ENCODE assay signal across 25 cellular contexts in the genomic region with DNA sequence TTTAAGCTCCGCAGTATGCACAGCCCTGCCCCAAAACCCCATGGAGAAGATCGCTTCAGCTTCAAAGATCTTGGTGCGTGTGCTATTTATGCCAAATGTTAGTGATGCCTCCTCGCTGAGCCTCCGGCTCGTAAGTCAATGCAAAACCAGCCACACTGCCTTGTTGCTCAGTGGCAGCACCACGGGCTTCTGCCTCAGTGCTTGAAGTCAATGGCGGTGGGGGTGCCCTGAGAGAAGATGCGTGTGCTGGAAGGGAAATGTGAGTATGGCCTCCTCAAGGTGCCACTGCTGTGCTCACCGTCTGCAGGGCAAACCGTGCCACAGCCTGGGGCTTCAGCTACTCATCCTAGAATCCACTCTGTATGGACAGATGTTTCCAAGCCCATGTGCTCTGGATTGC.
DNase-seq lines count a peak whose midpoint lies in the region; ATAC-seq, FAIRE-seq and TF ChIP-seq lines count a peak whose summit lies in the region.
"Had no signal": no experiment of that assay in that cellular context is flagged by ENCODE, and none has a peak within 500 bp of the region (broad histone marks: within the 10 kb centered on the region; RNA-seq: fewer than 3 reads in every experiment).

No MANE protein-coding gene starts in this region.

- H3K27me3 Mint-ChIP-seq in T-helper 2 cell treated with Interferon-gamma antibody and Interleukin-4, amounts not matched to agents 5 μg/mL and 100 μg/mL, for 36 hours (ENCODE audit: low read depth): no peaks in the 10 kb centered on the region
- H3K27me3 Mint-ChIP-seq in naive B cell: no peaks in the 10 kb centered on the region
- H3K27me3 Mint-ChIP-seq: activated B cell treated with CpG ODN at 0.5 μM for 24 hours; central memory CD8-positive, alpha-beta T cell had no signal

- TF ChIP-seq POLR2A in HepG2 (IDR thresholded peaks at IDR 0.05; ENCODE audit: insufficient read depth in 1 of 2, low read depth in 2 of 2, low read length in 2 of 2): no peak

- no peak overlapping the region for H3K9ac ChIP-seq in liver (ENCODE audit: low read depth in 1 of 2, low read length in 2 of 2)
- no peak overlapping the region for H3K9ac ChIP-seq in HepG2 (ENCODE audit: insufficient read depth, low read depth, low read length)
- H3K9ac ChIP-seq: SK-N-SH had no signal

- DNase-seq in T-helper 2 cell treated with Interferon-gamma antibody and Interleukin-4, amounts not matched to agents 5 μg/mL and 100 μg/mL, for 36 hours (ENCODE audit: low spot score): no peak
- DNase-seq in T-helper 2 cell: no peak
- no peak for DNase-seq in HepG2 (ENCODE audit: low spot score)
- no peak for DNase-seq in naive B cell
- no peak for DNase-seq in NCI-H2029 (lab: John Stamatoyannopoulos, UW)
- no peak for DNase-seq in NCI-H1417 (lab: John Stamatoyannopoulos, UW)
- DNase-seq in EL: no peak
- DNase-seq: 8988T; activated B cell treated with CpG ODN at 0.5 μM for 24 hours; dermis blood vessel endothelial cell; GOT3; mammary epithelial cell; NCI-H187 treated with DMSO at 0.1 percent for 48 hours; NCI-H524 treated with DMSO at 0.1 percent for 48 hours; right lobe of liver; SK-N-SH; stimulated activated CD4-positive, alpha-beta T cell treated with anti-CD3 and anti-CD28 coated beads, Interleukin-12 subunit alpha, Interleukin-12 subunit beta, amount 100 ng/mL, for 4 hours; stimulated activated CD4-positive, alpha-beta T cell treated with anti-CD3 and anti-CD28 coated beads, Interleukin-4, amount 100 ng/mL, for 1 hour; stimulated activated naive CD4-positive, alpha-beta T cell; T1000; testis had no signal

- H3K9me3 Mint-ChIP-seq in T-helper 2 cell treated with Interferon-gamma antibody and Interleukin-4, amounts not matched to agents 5 μg/mL and 100 μg/mL, for 36 hours: no peaks in the 10 kb centered on the region
- H3K9me3 Mint-ChIP-seq in naive B cell: no peaks in the 10 kb centered on the region
- H3K9me3 Mint-ChIP-seq: activated B cell treated with CpG ODN at 0.5 μM for 24 hours; central memory CD8-positive, alpha-beta T cell had no signal

- intact Hi-C loops in HepG2 (cut with micrococcal nuclease; ENCODE audit: unreplicated experiment): no loop called here

- H4K20me1 ChIP-seq in HepG2 (ENCODE audit: insufficient read depth, low read length): no peaks in the 10 kb centered on the region

- H3K4me1 Mint-ChIP-seq in T-helper 2 cell treated with Interferon-gamma antibody and Interleukin-4, amounts not matched to agents 5 μg/mL and 100 μg/mL, for 36 hours (ENCODE audit: low read depth): peaks cover 71% of the 10 kb centered on the region
- H3K4me1 Mint-ChIP-seq in naive B cell: peaks cover 47 to 87% (median 70%) of the 10 kb centered on the region in 3 donors

- ATAC-seq in HepG2: no peak
- no peak for ATAC-seq in naive B cell (ENCODE audit: low read depth in 2 of 2)
- ATAC-seq: right lobe of liver had no signal

- TF ChIP-seq EP300 in HepG2 (IDR thresholded peaks at IDR 0.05; ENCODE audit: low read depth in 2 of 2, low read length in 2 of 2) (no peak), HepG2 (CRISPR knock-in tag; IDR thresholded peaks at IDR 0.05; ENCODE audit: borderline replicate concordance) (no peak)

- peak; percentile 3 for TF ChIP-seq CTCF in liver (IDR thresholded peaks at IDR 0.05; ENCODE audit: low read depth, low read length, missing input control)
- TF ChIP-seq CTCF in HepG2 (CRISPR knock-in tag; IDR thresholded peaks at IDR 0.05): no peak

- H3K9me3 ChIP-seq in liver (ENCODE audit: control insufficient read depth in 4 of 4, low read length in 3 of 4) (no peaks in the 10 kb centered on the region), HepG2 (ENCODE audit: low read length) (no peaks in the 10 kb centered on the region)
- H3K9me3 ChIP-seq: right lobe of liver, SK-N-SH, testis had no signal

- peaks cover 38% of the 10 kb centered on the region for H3K36me3 Mint-ChIP-seq in T-helper 2 cell treated with Interferon-gamma antibody and Interleukin-4, amounts not matched to agents 5 μg/mL and 100 μg/mL, for 36 hours (ENCODE audit: low read depth)
- peaks cover 12 to 14% of the 10 kb centered on the region in 2 donors for H3K36me3 Mint-ChIP-seq in naive B cell

- H3K79me2 ChIP-seq in HepG2 (ENCODE audit: insufficient read depth, low read length): no peaks in the 10 kb centered on the region

- CTCF ChIA-PET in HepG2 (lab: Yijun Ruan, JAX; ENCODE audit: low intra/inter-chr PET ratio, low total read pairs): no interaction called here

- no peak overlapping the region for H2AFZ ChIP-seq in HepG2 (ENCODE audit: low read length)

- TF ChIP-seq RAD21 in liver (IDR thresholded peaks at IDR 0.05): no peak
- TF ChIP-seq RAD21 in HepG2 (CRISPR knock-in tag; IDR thresholded peaks at IDR 0.05): no peak

- H3K27me3 ChIP-seq in liver (ENCODE audit: control insufficient read depth in 4 of 4, insufficient read depth in 4 of 4, low read length in 3 of 4) (no peaks in the 10 kb centered on the region), HepG2 (ENCODE audit: control insufficient read depth in 1 of 2, insufficient read depth in 2 of 2, low read length in 2 of 2) (peaks cover 2 to 8% of the 10 kb centered on the region in 2 experiments; a peak in 1 of 5 replicates)
- H3K27me3 ChIP-seq: right lobe of liver, testis had no signal

- no peak overlapping the region for H3K4me3 ChIP-seq in liver (ENCODE audit: low read depth in 1 of 3, low read length in 3 of 3)
- H3K4me3 ChIP-seq in HepG2 (replicated peaks in 1 of 3; ENCODE audit: insufficient read depth in 1 of 3, low read depth in 2 of 3, low read length in 3 of 3): no peak overlapping the region
- H3K4me3 ChIP-seq: right lobe of liver, testis had no signal

- peak overlapping the region; percentile 97 for H3K27ac Mint-ChIP-seq in T-helper 2 cell treated with Interferon-gamma antibody and Interleukin-4, amounts not matched to agents 5 μg/mL and 100 μg/mL, for 36 hours
- H3K27ac Mint-ChIP-seq in naive B cell: peak overlapping the region; percentile 44 to 97 (median 75)
- H3K27ac Mint-ChIP-seq: activated B cell treated with CpG ODN at 0.5 μM for 24 hours had no signal

- POLR2A ChIA-PET in HepG2 (lab: Yijun Ruan, JAX): no interaction called here

- in situ Hi-C loops in HepG2 (cut with HindIII; ENCODE audit: extremely low pct_ligation_motif_present, low pct_unique_long_range_greater_than_20kb): no loop called here

- H3K4me1 ChIP-seq in liver (ENCODE audit: control insufficient read depth in 4 of 4, insufficient read depth in 4 of 4, low read length in 3 of 4) (no peaks in the 10 kb centered on the region), HepG2 (ENCODE audit: insufficient read depth, low read length) (no peaks in the 10 kb centered on the region)
- H3K4me1 ChIP-seq: right lobe of liver had no signal

- H3K4me2 ChIP-seq in HepG2 (ENCODE audit: low read depth, low read length): no peak overlapping the region
- H3K4me2 ChIP-seq: SK-N-SH had no signal

- H3K4me3 Mint-ChIP-seq in T-helper 2 cell treated with Interferon-gamma antibody and Interleukin-4, amounts not matched to agents 5 μg/mL and 100 μg/mL, for 36 hours: peak overlapping the region; percentile 46
- H3K4me3 Mint-ChIP-seq in naive B cell: peak overlapping the region in 5 of 8 donors; percentile 2 to 62 (median 49)
- H3K4me3 Mint-ChIP-seq: activated B cell treated with CpG ODN at 0.5 μM for 24 hours; central memory CD8-positive, alpha-beta T cell had no signal

- FAIRE-seq in HepG2 (lab: Jason Lieb, UNC): no peak
- FAIRE-seq: endometrium, frontal cortex had no signal

- BruUV-seq in HepG2 (replicated peaks; lab: Mats Ljungman, UMichigan): no TSS peak

- H3K36me3 ChIP-seq in liver (ENCODE audit: control insufficient read depth in 4 of 4, insufficient read depth in 3 of 4, low read depth in 1 of 4, low read length in 3 of 4) (no peaks in the 10 kb centered on the region), HepG2 (replicated peaks in 1 of 2; ENCODE audit: control insufficient read depth in 1 of 2, insufficient read depth in 2 of 2, low read length in 2 of 2) (no peaks in the 10 kb centered on the region)
- H3K36me3 ChIP-seq: right lobe of liver had no signal

- H3K27ac ChIP-seq in liver (ENCODE audit: low read depth in 1 of 2, low read length in 2 of 2): no peak overlapping the region
- no peak overlapping the region for H3K27ac ChIP-seq in HepG2 (ENCODE audit: extremely low read length, insufficient read depth, low read length)
- H3K27ac ChIP-seq: right lobe of liver had no signal

- WGBS in liver: 86% methylated on average over 11 of the region's 11 CpGs
- WGBS in HepG2 (ENCODE audit: low lambda C conversion rate): 26% methylated on average over 11 of the region's 11 CpGs

TF ChIP-seq in liver, 16 proteins besides CTCF, POLR2A, EP300 and RAD21 (continues in another document):
- TF ChIP-seq EGR1 (IDR thresholded peaks at IDR 0.05; ENCODE audit: low read depth in 2 of 2) (no peak), HNF4G (IDR thresholded peaks at IDR 0.05) (no peak)

TF ChIP-seq in HepG2, 621 proteins besides CTCF, POLR2A, EP300 and RAD21 (continues in another document):
- no peak for TF ChIP-seq ZNF766 (CRISPR knock-in tag; IDR thresholded peaks at IDR 0.05; ENCODE audit: borderline replicate concordance)
- no peak for TF ChIP-seq AGO1 (IDR thresholded peaks at IDR 0.05; ENCODE audit: low read depth, low read length, poor library complexity, severe bottlenecking)
- TF ChIP-seq, protein P1, sequence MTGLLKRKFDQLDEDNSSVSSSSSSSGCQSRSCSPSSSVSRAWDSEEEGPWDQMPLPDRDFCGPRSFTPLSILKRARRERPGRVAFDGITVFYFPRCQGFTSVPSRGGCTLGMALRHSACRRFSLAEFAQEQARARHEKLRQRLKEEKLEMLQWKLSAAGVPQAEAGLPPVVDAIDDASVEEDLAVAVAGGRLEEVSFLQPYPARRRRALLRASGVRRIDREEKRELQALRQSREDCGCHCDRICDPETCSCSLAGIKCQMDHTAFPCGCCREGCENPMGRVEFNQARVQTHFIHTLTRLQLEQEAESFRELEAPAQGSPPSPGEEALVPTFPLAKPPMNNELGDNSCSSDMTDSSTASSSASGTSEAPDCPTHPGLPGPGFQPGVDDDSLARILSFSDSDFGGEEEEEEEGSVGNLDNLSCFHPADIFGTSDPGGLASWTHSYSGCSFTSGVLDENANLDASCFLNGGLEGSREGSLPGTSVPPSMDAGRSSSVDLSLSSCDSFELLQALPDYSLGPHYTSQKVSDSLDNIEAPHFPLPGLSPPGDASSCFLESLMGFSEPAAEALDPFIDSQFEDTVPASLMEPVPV (CRISPR knock-in tag; IDR thresholded peaks at IDR 0.05): no peak
